Comparison of ENCODE assay signal across 8 cellular contexts in genomic region chr4:48270516-48270897, GRCh38. TPM values are rescaled to one million over a fixed set of nuclear protein-coding genes. Genes with fewer than 3 reads are reported as not detected.
DNase-seq lines count a peak whose midpoint lies in the region; ATAC-seq and TF ChIP-seq lines count a peak whose summit lies in the region.

No MANE protein-coding gene starts in this region.

- intact Hi-C loops in CD14-positive monocyte (cut with micrococcal nuclease) = loop anchor here in 1 of 2 donors (10.0 kb wide), 2 partner anchors 46 to 146 kb away; no protein-coding TSS in a partner anchor

- peak overlapping the region; percentile 97 to 98 for H3K4me3 Mint-ChIP-seq in CD14-positive monocyte
- peak overlapping the region; percentile 90 for H3K4me3 Mint-ChIP-seq in natural killer cell treated with Interleukin-12 subunit alpha and Interleukin-12 subunit beta and Interleukin-15 and Interleukin-18, amount 100 ng/mL, for 72 hours

- peak overlapping the region; percentile 80 for H3K9ac ChIP-seq in MM.1S (ENCODE audit: low read length)

- peak overlapping the region; percentile 75 for H3K27ac ChIP-seq in MM.1S (ENCODE audit: low read length)
- H3K27ac ChIP-seq in ectodermal cell (ENCODE audit: insufficient read depth, low read depth, low read length, poor library complexity, severe bottlenecking) = no peak overlapping the region

- no peaks in the 10 kb centered on the region for H4K20me1 ChIP-seq in MM.1S (ENCODE audit: insufficient read depth, low read length)

- peak overlapping the region; percentile 91 to 98 (median 95) for H3K27ac Mint-ChIP-seq in CD14-positive monocyte
- peak overlapping the region; percentile 80 to 89 for H3K27ac Mint-ChIP-seq in natural killer cell treated with Interleukin-12 subunit alpha and Interleukin-12 subunit beta and Interleukin-15 and Interleukin-18, amount 100 ng/mL, for 72 hours

- H3K27me3 Mint-ChIP-seq in CD14-positive monocyte (ENCODE audit: low read depth in 3 of 3) = peaks cover 0 to 3% (median 0%) of the 10 kb centered on the region in 3 donors
- H3K27me3 Mint-ChIP-seq in natural killer cell treated with Interleukin-12 subunit alpha and Interleukin-12 subunit beta and Interleukin-15 and Interleukin-18, amount 100 ng/mL, for 72 hours = no peaks in the 10 kb centered on the region

- no peak for DNase-seq in CD14-positive monocyte (ENCODE audit: low spot score)
- no peak for DNase-seq in MM.1S
- no peak for DNase-seq in natural killer cell treated with Interleukin-12 subunit alpha and Interleukin-12 subunit beta and Interleukin-15 and Interleukin-18, amount 100 ng/mL, for 72 hours (ENCODE audit: low spot score)
- DNase-seq in T-helper 9 cell = no peak
- no peak for DNase-seq in NCI-H1048 (lab: John Stamatoyannopoulos, UW)

- H3K4me1 ChIP-seq in MM.1S (ENCODE audit: low read length) = peaks cover 16% of the 10 kb centered on the region
- no peaks in the 10 kb centered on the region for H3K4me1 ChIP-seq in ectodermal cell (ENCODE audit: control insufficient read depth, insufficient read depth, low read length)

- H3K9me3 Mint-ChIP-seq in CD14-positive monocyte = no peaks in the 10 kb centered on the region
- H3K9me3 Mint-ChIP-seq in natural killer cell treated with Interleukin-12 subunit alpha and Interleukin-12 subunit beta and Interleukin-15 and Interleukin-18, amount 100 ng/mL, for 72 hours = no peaks in the 10 kb centered on the region

- no peaks in the 10 kb centered on the region for H3K27me3 ChIP-seq in MM.1S (replicated peaks; ENCODE audit: insufficient read depth, low read length)
- H3K27me3 ChIP-seq in ectodermal cell (ENCODE audit: control insufficient read depth, insufficient read depth, low read length, poor library complexity, severe bottlenecking) = peaks cover 38% of the 10 kb centered on the region

- H3K79me2 ChIP-seq in MM.1S (ENCODE audit: low read length) = peaks cover 40% of the 10 kb centered on the region

- peaks cover 42% of the 10 kb centered on the region for H3K4me1 Mint-ChIP-seq in CD14-positive monocyte
- H3K4me1 Mint-ChIP-seq in natural killer cell treated with Interleukin-12 subunit alpha and Interleukin-12 subunit beta and Interleukin-15 and Interleukin-18, amount 100 ng/mL, for 72 hours (ENCODE audit: low read depth in 2 of 2) = peaks cover 17 to 22% of the 10 kb centered on the region in 2 donors

- H3K9me3 ChIP-seq in MM.1S (replicated peaks; ENCODE audit: insufficient read depth, low read length) (no peaks in the 10 kb centered on the region), ectodermal cell (ENCODE audit: control insufficient read depth, low read length) (no peaks in the 10 kb centered on the region)

- no peak for ATAC-seq in natural killer cell treated with Interleukin-12 subunit alpha and Interleukin-12 subunit beta and Interleukin-15 and Interleukin-18, amount 100 ng/mL, for 72 hours
- no peak for ATAC-seq in HG02623 (IDR thresholded peaks at IDR 0.05; ENCODE audit: unreplicated experiment)
- ATAC-seq in HG02798 (IDR thresholded peaks at IDR 0.05; ENCODE audit: poor library complexity, unreplicated experiment) = no peak

- H3F3A ChIP-seq in MM.1S (ENCODE audit: insufficient read depth, low read length) = peaks cover 19% of the 10 kb centered on the region

- no peaks in the 10 kb centered on the region for H3K9me2 ChIP-seq in MM.1S (replicated peaks; ENCODE audit: insufficient read depth, low read length)

- WGBS in ectodermal cell, 2 experiments = 86 to 87% methylated on average over 3 of the region's 3 CpGs

- H2AFZ ChIP-seq in MM.1S (ENCODE audit: low read length) = peak overlapping the region; percentile 79

- H3K4me3 ChIP-seq in MM.1S (ENCODE audit: low read length) (peak overlapping the region; percentile 70), ectodermal cell (ENCODE audit: insufficient read depth, low read depth, low read length) (peak overlapping the region; percentile 70)

- no peaks in the 10 kb centered on the region for H3K36me3 Mint-ChIP-seq in CD14-positive monocyte
- no peaks in the 10 kb centered on the region for H3K36me3 Mint-ChIP-seq in natural killer cell treated with Interleukin-12 subunit alpha and Interleukin-12 subunit beta and Interleukin-15 and Interleukin-18, amount 100 ng/mL, for 72 hours

- TF ChIP-seq CTCF in CD14-positive monocyte (IDR thresholded peaks at IDR 0.05) (no peak), MM.1S (IDR thresholded peaks at IDR 0.05; ENCODE audit: low read length) (no peak)

- no peaks in the 10 kb centered on the region for H3K36me3 ChIP-seq in MM.1S (replicated peaks; ENCODE audit: insufficient read depth, low read length)
- H3K36me3 ChIP-seq in ectodermal cell (ENCODE audit: control insufficient read depth, insufficient read depth, low read length) = no peaks in the 10 kb centered on the region

- H3K4me2 ChIP-seq in MM.1S (ENCODE audit: low read depth, low read length) = peak overlapping the region; percentile 62

RNA-seq across cellular contexts. Expression of gene TEC, which starts 0.9 kb away (rescaled TPM):
- polyA plus RNA-seq in CD14-positive monocyte = under 1 TPM; 0.30 to 0.73 TPM
- 0.26 TPM for polyA plus RNA-seq in ectodermal cell (2013, experiment 1 of 4)
- polyA plus RNA-seq in ectodermal cell (2013, experiment 2 of 4) = not detected
- polyA plus RNA-seq in ectodermal cell (2013, experiment 3 of 4) = 0.11 TPM
- 0.16 TPM for polyA plus RNA-seq in ectodermal cell (2013, experiment 4 of 4)
- total RNA-seq in natural killer cell treated with Interleukin-12 subunit alpha and Interleukin-12 subunit beta and Interleukin-15 and Interleukin-18, amount 100 ng/mL, for 72 hours = 1 to 10 TPM; 2.0 to 3.1 TPM
